1 cellular context compared by ENCODE assay signal in the genomic region with DNA sequence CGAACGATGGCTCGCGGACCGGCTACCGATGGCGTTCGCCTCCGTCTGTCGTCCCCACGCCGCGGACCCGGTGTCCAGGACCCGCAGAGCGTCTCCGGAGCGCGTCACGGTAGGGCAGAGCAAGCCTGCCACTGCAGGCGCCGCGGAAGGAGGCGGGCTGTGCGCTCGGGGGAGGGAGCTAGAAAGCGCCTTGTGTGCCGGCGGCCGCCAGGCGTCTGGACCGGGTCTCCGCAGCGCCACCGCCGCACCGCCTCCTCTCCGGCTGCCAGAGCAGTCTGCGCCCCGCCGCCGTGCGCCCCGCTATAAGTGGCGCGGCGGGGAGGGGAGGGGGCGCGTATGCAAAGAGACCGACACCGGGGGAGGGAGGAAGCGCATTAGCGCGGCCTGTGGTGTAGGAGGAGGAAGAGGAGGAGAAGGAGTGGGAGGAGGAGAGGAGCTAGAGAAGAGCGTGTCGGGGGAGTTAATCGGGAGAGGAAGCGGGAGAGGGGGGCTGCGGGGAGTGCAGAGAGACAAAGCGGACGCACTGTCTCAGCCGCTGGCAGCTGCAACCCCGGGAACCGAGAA.
TF ChIP-seq lines count a peak whose summit lies in the region.

TSS of gene ENC1 (minus strand) at position 279 of the 564 bp plus-strand sequence. CDS start 4,243 bp downstream, outside the sequence.

TF ChIP-seq in HEK293, 187 proteins besides CTCF, POLR2A, EP300 and RAD21 (continued from another document and continues in another):
- 0 out of 2 replicates have a peak, but pooled peaks have one; percentile 8 for TF ChIP-seq REST (tag by site-specific recombination; IDR thresholded peaks at IDR 0.05)
- TF ChIP-seq, protein P1, sequence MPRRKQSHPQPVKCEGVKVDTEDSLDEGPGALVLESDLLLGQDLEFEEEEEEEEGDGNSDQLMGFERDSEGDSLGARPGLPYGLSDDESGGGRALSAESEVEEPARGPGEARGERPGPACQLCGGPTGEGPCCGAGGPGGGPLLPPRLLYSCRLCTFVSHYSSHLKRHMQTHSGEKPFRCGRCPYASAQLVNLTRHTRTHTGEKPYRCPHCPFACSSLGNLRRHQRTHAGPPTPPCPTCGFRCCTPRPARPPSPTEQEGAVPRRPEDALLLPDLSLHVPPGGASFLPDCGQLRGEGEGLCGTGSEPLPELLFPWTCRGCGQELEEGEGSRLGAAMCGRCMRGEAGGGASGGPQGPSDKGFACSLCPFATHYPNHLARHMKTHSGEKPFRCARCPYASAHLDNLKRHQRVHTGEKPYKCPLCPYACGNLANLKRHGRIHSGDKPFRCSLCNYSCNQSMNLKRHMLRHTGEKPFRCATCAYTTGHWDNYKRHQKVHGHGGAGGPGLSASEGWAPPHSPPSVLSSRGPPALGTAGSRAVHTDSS (tag by site-specific recombination; IDR thresholded peaks at IDR 0.05), result peak; percentile 94
- TF ChIP-seq ZSCAN23 (tag by site-specific recombination; IDR thresholded peaks at IDR 0.05), result no peak
- TF ChIP-seq ZSCAN30 (tag by site-specific recombination; IDR thresholded peaks at IDR 0.05), result peak; percentile 91
- TF ChIP-seq ZNF426 (tag by site-specific recombination; IDR thresholded peaks at IDR 0.05), result no peak
- no peak for TF ChIP-seq ZNF416 (tag by site-specific recombination; IDR thresholded peaks at IDR 0.05)
- TF ChIP-seq ZNF521 (tag by site-specific recombination; IDR thresholded peaks at IDR 0.05), result no peak
- no peak for TF ChIP-seq ZNF658 (tag by site-specific recombination; IDR thresholded peaks at IDR 0.05)
- no peak for TF ChIP-seq ZNF555 (tag by site-specific recombination; conservative IDR thresholded peaks at IDR 0.05)
- TF ChIP-seq SCRT2 (tag by site-specific recombination; IDR thresholded peaks at IDR 0.05), result peak; percentile 94
- TF ChIP-seq OSR2 (tag by site-specific recombination; IDR thresholded peaks at IDR 0.05), result peak; percentile 62
- TF ChIP-seq ZNF19 (tag by site-specific recombination; IDR thresholded peaks at IDR 0.05; ENCODE audit: low read depth), result no peak
- TF ChIP-seq, protein P2, sequence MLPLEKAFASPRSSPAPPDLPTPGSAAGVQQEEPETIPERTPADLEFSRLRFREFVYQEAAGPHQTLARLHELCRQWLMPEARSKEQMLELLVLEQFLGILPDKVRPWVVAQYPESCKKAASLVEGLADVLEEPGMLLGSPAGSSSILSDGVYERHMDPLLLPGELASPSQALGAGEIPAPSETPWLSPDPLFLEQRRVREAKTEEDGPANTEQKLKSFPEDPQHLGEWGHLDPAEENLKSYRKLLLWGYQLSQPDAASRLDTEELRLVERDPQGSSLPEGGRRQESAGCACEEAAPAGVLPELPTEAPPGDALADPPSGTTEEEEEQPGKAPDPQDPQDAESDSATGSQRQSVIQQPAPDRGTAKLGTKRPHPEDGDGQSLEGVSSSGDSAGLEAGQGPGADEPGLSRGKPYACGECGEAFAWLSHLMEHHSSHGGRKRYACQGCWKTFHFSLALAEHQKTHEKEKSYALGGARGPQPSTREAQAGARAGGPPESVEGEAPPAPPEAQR (tag by site-specific recombination; IDR thresholded peaks at IDR 0.05), result no peak
- TF ChIP-seq ZNF571 (tag by site-specific recombination; IDR thresholded peaks at IDR 0.05), result no peak
- TF ChIP-seq, protein P3, sequence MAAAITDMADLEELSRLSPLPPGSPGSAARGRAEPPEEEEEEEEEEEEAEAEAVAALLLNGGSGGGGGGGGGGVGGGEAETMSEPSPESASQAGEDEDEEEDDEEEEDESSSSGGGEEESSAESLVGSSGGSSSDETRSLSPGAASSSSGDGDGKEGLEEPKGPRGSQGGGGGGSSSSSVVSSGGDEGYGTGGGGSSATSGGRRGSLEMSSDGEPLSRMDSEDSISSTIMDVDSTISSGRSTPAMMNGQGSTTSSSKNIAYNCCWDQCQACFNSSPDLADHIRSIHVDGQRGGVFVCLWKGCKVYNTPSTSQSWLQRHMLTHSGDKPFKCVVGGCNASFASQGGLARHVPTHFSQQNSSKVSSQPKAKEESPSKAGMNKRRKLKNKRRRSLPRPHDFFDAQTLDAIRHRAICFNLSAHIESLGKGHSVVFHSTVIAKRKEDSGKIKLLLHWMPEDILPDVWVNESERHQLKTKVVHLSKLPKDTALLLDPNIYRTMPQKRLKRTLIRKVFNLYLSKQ (tag by site-specific recombination; IDR thresholded peaks at IDR 0.05; ENCODE audit: borderline replicate concordance), result no peak
- TF ChIP-seq ZNF692 (tag by site-specific recombination; IDR thresholded peaks at IDR 0.05), result no peak
- no peak; the same call in 1 of the 2 replicates for TF ChIP-seq KLF10 (tag by site-specific recombination; IDR thresholded peaks at IDR 0.05)
- TF ChIP-seq ZNF274 (IDR thresholded peaks at IDR 0.05; ENCODE audit: low read length), result no peak
- no peak for TF ChIP-seq ZNF274 (tag by site-specific recombination; IDR thresholded peaks at IDR 0.05; ENCODE audit: borderline replicate concordance)
- no peak for TF ChIP-seq ZNF560 (tag by site-specific recombination; IDR thresholded peaks at IDR 0.05; ENCODE audit: borderline replicate concordance)
- TF ChIP-seq ZNF133 (tag by site-specific recombination; IDR thresholded peaks at IDR 0.05), result no peak
- TF ChIP-seq, protein P4, sequence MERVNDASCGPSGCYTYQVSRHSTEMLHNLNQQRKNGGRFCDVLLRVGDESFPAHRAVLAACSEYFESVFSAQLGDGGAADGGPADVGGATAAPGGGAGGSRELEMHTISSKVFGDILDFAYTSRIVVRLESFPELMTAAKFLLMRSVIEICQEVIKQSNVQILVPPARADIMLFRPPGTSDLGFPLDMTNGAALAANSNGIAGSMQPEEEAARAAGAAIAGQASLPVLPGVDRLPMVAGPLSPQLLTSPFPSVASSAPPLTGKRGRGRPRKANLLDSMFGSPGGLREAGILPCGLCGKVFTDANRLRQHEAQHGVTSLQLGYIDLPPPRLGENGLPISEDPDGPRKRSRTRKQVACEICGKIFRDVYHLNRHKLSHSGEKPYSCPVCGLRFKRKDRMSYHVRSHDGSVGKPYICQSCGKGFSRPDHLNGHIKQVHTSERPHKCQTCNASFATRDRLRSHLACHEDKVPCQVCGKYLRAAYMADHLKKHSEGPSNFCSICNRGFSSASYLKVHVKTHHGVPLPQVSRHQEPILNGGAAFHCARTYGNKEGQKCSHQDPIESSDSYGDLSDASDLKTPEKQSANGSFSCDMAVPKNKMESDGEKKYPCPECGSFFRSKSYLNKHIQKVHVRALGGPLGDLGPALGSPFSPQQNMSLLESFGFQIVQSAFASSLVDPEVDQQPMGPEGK (tag by site-specific recombination; IDR thresholded peaks at IDR 0.05), result peak; percentile 96
- TF ChIP-seq ZNF214 (tag by site-specific recombination; IDR thresholded peaks at IDR 0.05; ENCODE audit: borderline replicate concordance), result no peak
- no peak for TF ChIP-seq GFI1B (tag by site-specific recombination; IDR thresholded peaks at IDR 0.05)
- TF ChIP-seq, protein P5, sequence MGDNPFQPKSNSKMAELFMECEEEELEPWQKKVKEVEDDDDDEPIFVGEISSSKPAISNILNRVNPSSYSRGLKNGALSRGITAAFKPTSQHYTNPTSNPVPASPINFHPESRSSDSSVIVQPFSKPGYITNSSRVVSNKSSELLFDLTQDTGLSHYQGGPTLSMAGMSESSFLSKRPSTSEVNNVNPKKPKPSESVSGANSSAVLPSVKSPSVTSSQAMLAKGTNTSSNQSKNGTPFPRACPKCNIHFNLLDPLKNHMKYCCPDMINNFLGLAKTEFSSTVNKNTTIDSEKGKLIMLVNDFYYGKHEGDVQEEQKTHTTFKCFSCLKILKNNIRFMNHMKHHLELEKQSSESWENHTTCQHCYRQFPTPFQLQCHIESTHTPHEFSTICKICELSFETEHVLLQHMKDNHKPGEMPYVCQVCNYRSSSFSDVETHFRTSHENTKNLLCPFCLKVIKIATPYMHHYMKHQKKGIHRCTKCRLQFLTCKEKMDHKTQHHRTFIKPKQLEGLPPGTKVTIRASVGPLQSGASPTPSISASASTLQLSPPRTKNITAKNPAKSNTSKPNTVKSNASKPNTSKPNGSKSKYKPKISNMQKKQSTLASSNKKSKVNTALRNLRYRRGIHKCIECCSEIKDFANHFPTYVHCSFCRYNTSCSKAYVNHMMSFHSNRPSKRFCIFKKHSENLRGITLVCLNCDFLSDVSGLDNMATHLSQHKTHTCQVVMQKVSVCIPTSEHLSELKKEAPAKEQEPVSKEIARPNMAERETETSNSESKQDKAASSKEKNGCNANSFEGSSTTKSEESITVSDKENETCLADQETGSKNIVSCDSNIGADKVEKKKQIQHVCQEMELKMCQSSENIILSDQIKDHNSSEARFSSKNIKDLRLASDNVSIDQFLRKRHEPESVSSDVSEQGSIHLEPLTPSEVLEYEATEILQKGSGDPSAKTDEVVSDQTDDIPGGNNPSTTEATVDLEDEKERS (tag by site-specific recombination; IDR thresholded peaks at IDR 0.05), result no peak
- TF ChIP-seq INSM2 (tag by site-specific recombination; IDR thresholded peaks at IDR 0.05), result no peak; the same call in 1 of the 2 replicates
- TF ChIP-seq YY1 (tag by site-specific recombination; IDR thresholded peaks at IDR 0.05), result peak; percentile 47
- TF ChIP-seq ZNF654 (tag by site-specific recombination; IDR thresholded peaks at IDR 0.05; ENCODE audit: low read depth), result no peak
- TF ChIP-seq ZNF677 (tag by site-specific recombination; IDR thresholded peaks at IDR 0.05), result no peak
- 0 out of 2 replicates have a peak, but pooled peaks have one; percentile 9 for TF ChIP-seq ZNF157 (tag by site-specific recombination; IDR thresholded peaks at IDR 0.05)
- TF ChIP-seq, protein P6, sequence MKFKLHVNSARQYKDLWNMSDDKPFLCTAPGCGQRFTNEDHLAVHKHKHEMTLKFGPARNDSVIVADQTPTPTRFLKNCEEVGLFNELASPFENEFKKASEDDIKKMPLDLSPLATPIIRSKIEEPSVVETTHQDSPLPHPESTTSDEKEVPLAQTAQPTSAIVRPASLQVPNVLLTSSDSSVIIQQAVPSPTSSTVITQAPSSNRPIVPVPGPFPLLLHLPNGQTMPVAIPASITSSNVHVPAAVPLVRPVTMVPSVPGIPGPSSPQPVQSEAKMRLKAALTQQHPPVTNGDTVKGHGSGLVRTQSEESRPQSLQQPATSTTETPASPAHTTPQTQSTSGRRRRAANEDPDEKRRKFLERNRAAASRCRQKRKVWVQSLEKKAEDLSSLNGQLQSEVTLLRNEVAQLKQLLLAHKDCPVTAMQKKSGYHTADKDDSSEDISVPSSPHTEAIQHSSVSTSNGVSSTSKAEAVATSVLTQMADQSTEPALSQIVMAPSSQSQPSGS (tag by site-specific recombination; IDR thresholded peaks at IDR 0.05; ENCODE audit: low read depth), result no peak
- no peak for TF ChIP-seq ZNF830 (tag by site-specific recombination; IDR thresholded peaks at IDR 0.05; ENCODE audit: low read depth)
- TF ChIP-seq ZNF354C (tag by site-specific recombination; IDR thresholded peaks at IDR 0.05; ENCODE audit: borderline replicate concordance, low read depth), result no peak
- peak; percentile 93 for TF ChIP-seq ZNF561 (tag by site-specific recombination; IDR thresholded peaks at IDR 0.05; ENCODE audit: borderline replicate concordance)
- TF ChIP-seq, protein P7, sequence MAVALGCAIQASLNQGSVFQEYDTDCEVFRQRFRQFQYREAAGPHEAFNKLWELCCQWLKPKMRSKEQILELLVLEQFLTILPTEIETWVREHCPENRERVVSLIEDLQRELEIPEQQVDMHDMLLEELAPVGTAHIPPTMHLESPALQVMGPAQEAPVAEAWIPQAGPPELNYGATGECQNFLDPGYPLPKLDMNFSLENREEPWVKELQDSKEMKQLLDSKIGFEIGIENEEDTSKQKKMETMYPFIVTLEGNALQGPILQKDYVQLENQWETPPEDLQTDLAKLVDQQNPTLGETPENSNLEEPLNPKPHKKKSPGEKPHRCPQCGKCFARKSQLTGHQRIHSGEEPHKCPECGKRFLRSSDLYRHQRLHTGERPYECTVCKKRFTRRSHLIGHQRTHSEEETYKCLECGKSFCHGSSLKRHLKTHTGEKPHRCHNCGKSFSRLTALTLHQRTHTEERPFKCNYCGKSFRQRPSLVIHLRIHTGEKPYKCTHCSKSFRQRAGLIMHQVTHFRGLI (tag by site-specific recombination; IDR thresholded peaks at IDR 0.05), result peak; percentile 25; the same call in 1 of the 2 replicates
- peak; percentile 78 for TF ChIP-seq ZBTB8A (tag by site-specific recombination; IDR thresholded peaks at IDR 0.05)
